Comparison of ENCODE assay signal across 1 cellular context in the genomic region with DNA sequence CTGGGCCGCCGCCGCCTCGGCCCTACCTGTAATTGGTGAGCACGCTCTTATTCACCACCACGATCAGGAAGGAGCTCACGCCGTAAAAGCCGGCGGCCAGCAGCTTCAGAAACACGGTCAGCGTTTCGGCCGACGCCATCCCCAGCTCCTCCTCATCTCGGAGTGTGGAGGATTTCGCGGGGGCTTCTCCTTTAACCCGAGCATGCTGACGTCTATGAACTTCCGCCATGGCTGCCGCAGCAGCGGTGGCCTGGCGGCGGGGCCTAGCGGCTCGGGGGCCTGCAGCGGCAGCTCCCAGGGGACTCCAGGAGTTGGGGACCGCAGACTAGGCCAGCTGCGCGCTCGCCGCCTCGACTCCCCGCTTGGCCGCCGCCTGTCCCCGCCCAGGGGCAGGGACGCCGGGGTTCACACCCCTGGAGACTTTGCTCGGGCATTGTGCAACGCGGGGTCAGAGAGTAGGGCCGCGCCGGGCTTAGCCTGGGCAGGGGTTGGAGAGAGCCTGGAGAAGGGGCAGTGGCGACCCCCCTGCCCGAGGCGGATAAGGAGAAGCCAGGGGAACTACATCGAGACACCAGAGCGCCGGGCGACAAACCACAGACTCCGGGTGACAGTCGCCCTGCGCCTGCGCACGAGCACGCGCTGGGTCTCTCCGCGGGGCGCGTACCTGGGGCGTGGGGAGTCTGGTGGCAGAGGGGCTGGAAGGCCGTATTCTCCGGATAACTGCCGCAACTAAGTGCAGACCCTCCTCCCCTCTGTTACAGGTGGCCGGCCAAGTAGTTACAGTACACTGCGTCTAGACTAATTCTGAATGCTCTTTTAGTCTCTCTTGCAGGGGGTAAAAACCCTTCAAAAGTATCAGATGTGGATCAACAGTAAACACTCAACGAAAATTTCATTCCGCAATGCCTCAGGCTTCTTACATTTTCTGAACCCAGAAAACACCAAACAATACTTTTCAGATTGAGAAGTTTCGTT.
A peak's percentile ranks its signal among the peaks of the same experiment; 100 is the strongest.
TF ChIP-seq lines count a peak whose summit lies in the region.

SLC35D1 (minus strand) TSS at position 364 of the 975 bp plus-strand sequence; CDS start at position 229, 135 bp downstream.

TF ChIP-seq in GM12878, 131 proteins besides CTCF, POLR2A, EP300 and RAD21 (continued from another document):
- TF ChIP-seq SREBF2 (IDR thresholded peaks at IDR 0.05; ENCODE audit: low read length) (no peak), BACH1 (IDR thresholded peaks at IDR 0.05; ENCODE audit: borderline replicate concordance) (peak; percentile 49; the same call in 1 of the 2 replicates), IRF4 (IDR thresholded peaks at IDR 0.05; ENCODE audit: low read depth, low read length) (no peak), PBX3 (IDR thresholded peaks at IDR 0.05; ENCODE audit: insufficient replicate concordance, low read depth, low read length) (no peak), MLLT1 (IDR thresholded peaks at IDR 0.05) (peak; percentile 80; the same call in 1 of the 2 replicates), SUPT20H (IDR thresholded peaks at IDR 0.05; ENCODE audit: borderline replicate concordance, control insufficient read depth, low read depth, low read length) (no peak), DPF2 (IDR thresholded peaks at IDR 0.05) (peak; percentile 82; the same call in 1 of the 2 replicates), HDGF (IDR thresholded peaks at IDR 0.05) (no peak), RELA (IDR thresholded peaks at IDR 0.05; ENCODE audit: borderline replicate concordance, partially characterized antibody) (no peak), LARP7 (IDR thresholded peaks at IDR 0.05) (0 out of 2 replicates have a peak, but pooled peaks have one; percentile 24), NR2F1 (conservative IDR thresholded peaks at IDR 0.05) (peak; percentile 77), NFXL1 (IDR thresholded peaks at IDR 0.05; ENCODE audit: borderline replicate concordance) (no peak), MYC (IDR thresholded peaks at IDR 0.05; ENCODE audit: insufficient read depth, insufficient read length, insufficient replicate concordance, low read length, severe bottlenecking) (no peak), GABPA (IDR thresholded peaks at IDR 0.05; ENCODE audit: low read depth) (0 out of 2 replicates have a peak, but pooled peaks have one; percentile 17), ZBTB33 (IDR thresholded peaks at IDR 0.05) (no peak), SMAD1 (IDR thresholded peaks at IDR 0.05; ENCODE audit: low read depth, partially characterized antibody) (no peak), E2F8 (IDR thresholded peaks at IDR 0.05; ENCODE audit: low read depth, partially characterized antibody) (no peak)
- TF ChIP-seq, protein P1, sequence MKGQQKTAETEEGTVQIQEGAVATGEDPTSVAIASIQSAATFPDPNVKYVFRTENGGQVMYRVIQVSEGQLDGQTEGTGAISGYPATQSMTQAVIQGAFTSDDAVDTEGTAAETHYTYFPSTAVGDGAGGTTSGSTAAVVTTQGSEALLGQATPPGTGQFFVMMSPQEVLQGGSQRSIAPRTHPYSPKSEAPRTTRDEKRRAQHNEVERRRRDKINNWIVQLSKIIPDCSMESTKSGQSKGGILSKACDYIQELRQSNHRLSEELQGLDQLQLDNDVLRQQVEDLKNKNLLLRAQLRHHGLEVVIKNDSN (IDR thresholded peaks at IDR 0.05; ENCODE audit: borderline replicate concordance, extremely low read length, insufficient read depth, low read depth, low read length), result no peak
TF ChIP-seq in GM12878: peak in this region for 37.
